In genomic region chr17:78862073-78863023, GRCh38 we compare ENCODE assay signal across 8 cellular contexts. TPM values are rescaled to one million over a fixed set of nuclear protein-coding genes. Genes with fewer than 3 reads are reported as not detected.
DNase-seq lines count a peak whose midpoint lies in the region; ATAC-seq and TF ChIP-seq lines count a peak whose summit lies in the region.

No MANE protein-coding gene starts in this region.

- H3K27me3 ChIP-seq in CD8-positive, alpha-beta T cell (ENCODE audit: insufficient read depth, low read length), result no peaks in the 10 kb centered on the region

- no peak for TF ChIP-seq CTCF in fibroblast of mammary gland (conservative IDR thresholded peaks at IDR 0.05; ENCODE audit: control insufficient read depth, insufficient read depth, low read depth, low read length)
- TF ChIP-seq CTCF in progenitor cell of endocrine pancreas (IDR thresholded peaks at IDR 0.05; ENCODE audit: unreplicated experiment), result no peak
- no peak for TF ChIP-seq CTCF in CD8-positive, alpha-beta T cell (IDR thresholded peaks at IDR 0.05)

- no peak overlapping the region for H3K4me3 Mint-ChIP-seq in progenitor cell of endocrine pancreas (ENCODE audit: low read depth)
- no peak overlapping the region for H3K4me3 Mint-ChIP-seq in CD8-positive, alpha-beta T cell

- H3K9me3 Mint-ChIP-seq in progenitor cell of endocrine pancreas (ENCODE audit: low read depth), result no peaks in the 10 kb centered on the region
- H3K9me3 Mint-ChIP-seq in CD8-positive, alpha-beta T cell, result no peaks in the 10 kb centered on the region

- no peak overlapping the region for H3K4me3 ChIP-seq in fibroblast of mammary gland (ENCODE audit: control insufficient read depth, low read depth, low read length)
- H3K4me3 ChIP-seq in CD8-positive, alpha-beta T cell (ENCODE audit: low read depth, low read length), result no peak overlapping the region

- peak; percentile 84 for DNase-seq in DMS53 (lab: John Stamatoyannopoulos, UW)
- peak; percentile 20 to 62 for DNase-seq in SHP77 (lab: John Stamatoyannopoulos, UW)
- DNase-seq in fibroblast of mammary gland (ENCODE audit: low read depth), result peak; percentile 98
- DNase-seq in progenitor cell of endocrine pancreas (ENCODE audit: low spot score, unreplicated experiment), result no peak
- DNase-seq in NCI-H1105 treated with DMSO at 0.1 percent for 48 hours (lab: John Stamatoyannopoulos, UW), result no peak
- DNase-seq in midbrain (lab: John Stamatoyannopoulos, UW), result no peak
- DNase-seq in CD8-positive, alpha-beta T cell, result no peak

- no peaks in the 10 kb centered on the region for H3K4me1 ChIP-seq in CD8-positive, alpha-beta T cell (ENCODE audit: insufficient read depth, low read length)

- peaks cover 11% of the 10 kb centered on the region for H3K36me3 Mint-ChIP-seq in progenitor cell of endocrine pancreas (ENCODE audit: insufficient read depth)
- H3K36me3 Mint-ChIP-seq in CD8-positive, alpha-beta T cell, result no peaks in the 10 kb centered on the region

- H3K27ac Mint-ChIP-seq in progenitor cell of endocrine pancreas, result peak overlapping the region; percentile 21
- no peak overlapping the region for H3K27ac Mint-ChIP-seq in CD8-positive, alpha-beta T cell

- H3K9me3 ChIP-seq in CD8-positive, alpha-beta T cell (ENCODE audit: low read length), result no peaks in the 10 kb centered on the region

- no peaks in the 10 kb centered on the region for H3K4me1 Mint-ChIP-seq in progenitor cell of endocrine pancreas (ENCODE audit: low read depth)
- peaks cover 3% of the 10 kb centered on the region for H3K4me1 Mint-ChIP-seq in CD8-positive, alpha-beta T cell (ENCODE audit: low read depth)

- CTCF ChIA-PET in CD8-positive, alpha-beta T cell (lab: Charles Lee), result interaction anchor here (1.6 to 6.9 kb wide), 2 partner anchors 10 to 106 kb away, joined by 4 to 149 read pairs; no protein-coding TSS in a partner anchor

- POLR2A ChIA-PET in CD8-positive, alpha-beta T cell (lab: Charles Lee), result no interaction called here

- intact Hi-C loops in CD8-positive, alpha-beta T cell (cut with DNase I, micrococcal nuclease), result no loop called here

- no peak overlapping the region for H3K27ac ChIP-seq in CD8-positive, alpha-beta T cell (ENCODE audit: low read depth, low read length)

- no peak for ATAC-seq in HG03439 (IDR thresholded peaks at IDR 0.05; ENCODE audit: unreplicated experiment)
- no peak for ATAC-seq in CD8-positive, alpha-beta T cell

- no peaks in the 10 kb centered on the region for H3K36me3 ChIP-seq in CD8-positive, alpha-beta T cell (ENCODE audit: insufficient read depth, low read length)

- H3K27me3 Mint-ChIP-seq in progenitor cell of endocrine pancreas, result no peaks in the 10 kb centered on the region
- H3K27me3 Mint-ChIP-seq in CD8-positive, alpha-beta T cell (ENCODE audit: low read depth), result peaks cover 5% of the 10 kb centered on the region

RNA-seq across cellular contexts. Expression of gene USP36, which starts 21.7 kb away (rescaled TPM):
- total RNA-seq in progenitor cell of endocrine pancreas, result 54.1 and 54.9 TPM in 2 replicates
- total RNA-seq in CD8-positive, alpha-beta T cell, result 100 to 1,000 TPM; 755 to 805 TPM

RNA-seq across cellular contexts. Expression of gene CEP295NL, which starts 40.7 kb away (rescaled TPM):
- total RNA-seq in progenitor cell of endocrine pancreas, result 2.3 and 2.6 TPM in 2 replicates
- 1 to 10 TPM; 5.3 to 6.3 TPM for total RNA-seq in CD8-positive, alpha-beta T cell

Comparison
In these comparisons a context has a peak if more than half of its experiments do, and no peak if none do; other contexts are left out.
1. DNase-seq: peak in DMS53 (single experiment), SHP77 (2 of 2) and fibroblast of mammary gland (single experiment); none in progenitor cell of endocrine pancreas (single experiment), NCI-H1105 treated with DMSO at 0.1 percent for 48 hours (single experiment), midbrain (single experiment) and CD8-positive, alpha-beta T cell (0 of 7).
2. RNA of gene USP36, which starts 21.7 kb away (total RNA-seq): 755 to 805 TPM in CD8-positive, alpha-beta T cell; 54.1 to 54.9 TPM in progenitor cell of endocrine pancreas; every median in the first group is over 10 times any median in the second.